In the genomic region with DNA sequence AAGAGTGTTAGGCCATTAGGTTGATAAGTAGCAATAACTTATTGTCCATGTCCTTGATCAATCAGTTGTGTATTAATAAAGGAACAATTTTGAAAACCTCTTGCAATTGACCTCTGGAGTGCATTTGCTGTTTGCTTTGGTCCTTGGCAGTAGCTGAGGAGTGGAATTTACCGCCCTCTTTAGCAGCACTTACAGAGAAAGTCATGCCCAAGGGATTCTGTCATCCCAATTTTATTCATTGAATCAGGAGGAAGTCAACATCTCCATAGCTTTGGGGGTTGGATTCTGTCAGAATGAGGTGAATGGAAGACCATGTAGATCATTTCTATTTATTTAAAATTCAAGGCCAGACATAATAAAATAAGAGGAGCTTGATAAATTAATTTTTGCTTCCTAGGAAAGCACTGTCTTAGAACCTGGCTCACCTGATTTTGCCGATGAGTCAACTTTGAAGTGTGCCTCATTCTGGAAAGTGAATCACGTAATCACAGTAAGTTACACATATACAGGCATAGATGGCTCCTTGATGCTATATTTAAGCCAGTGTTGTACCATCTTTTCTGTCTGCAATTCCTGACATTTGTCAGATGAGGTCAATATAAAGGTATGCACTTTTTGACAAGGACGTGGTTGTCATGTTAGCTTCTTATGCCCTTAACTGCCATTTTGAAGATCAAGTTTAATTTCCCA, we compare ENCODE assay signal across 28 cellular contexts.
DNase-seq lines count a peak whose midpoint lies in the region; ATAC-seq, FAIRE-seq and TF ChIP-seq lines count a peak whose summit lies in the region.
"Had no signal": no experiment of that assay in that cellular context is flagged by ENCODE, and none has a peak within 500 bp of the region (broad histone marks: within the 10 kb centered on the region; RNA-seq: fewer than 3 reads in every experiment).

No MANE protein-coding gene starts in this region.

- FAIRE-seq in A549 (lab: Jason Lieb, UNC) (no peak), astrocyte (lab: Jason Lieb, UNC) (no peak)
- FAIRE-seq: endothelial cell of umbilical vein had no signal

- CTCF ChIA-PET in A549 (lab: Yijun Ruan, JAX) = interaction anchor here (0.6 to 1.8 kb wide), 5 partner anchors 9 to 286 kb away, joined by 3 to 5 read pairs (median 3); a partner anchor contains a TSS
- CTCF ChIA-PET in HCT116 (lab: Charles Lee) = interaction anchor here (1.4 kb wide), 1 partner anchor 262 kb away, joined by 3 read pairs; no protein-coding TSS in a partner anchor

- H4K20me1 ChIP-seq in HCT116 (ENCODE audit: insufficient read depth) (no peaks in the 10 kb centered on the region), astrocyte (ENCODE audit: insufficient read depth, low read length) (no peaks in the 10 kb centered on the region)

- peaks cover 36% of the 10 kb centered on the region for H3K4me1 Mint-ChIP-seq in astrocyte (ENCODE audit: low read depth, unreplicated experiment)
- H3K4me1 Mint-ChIP-seq in stimulated activated memory B cell treated with anti-CD40 and anti-IgM and Interleukin-4, amounts not matched to agents 10 μg/mL and 1 μg/mL and 100 μg/mL, for 72 hours = no peaks in the 10 kb centered on the region
- H3K4me1 Mint-ChIP-seq: immature natural killer cell had no signal

- TF ChIP-seq EP300 in A549 (IDR thresholded peaks at IDR 0.05) = no peak

- H3K4me2 ChIP-seq in A549 (no peak overlapping the region), HCT116 (ENCODE audit: low read length) (peak overlapping the region; percentile 32), astrocyte (ENCODE audit: low read length) (no peak overlapping the region)
- H3K4me2 ChIP-seq: hepatocyte had no signal

- peak overlapping the region; percentile 98 for H3K27ac Mint-ChIP-seq in astrocyte (ENCODE audit: unreplicated experiment)
- no peak overlapping the region for H3K27ac Mint-ChIP-seq in stimulated activated memory B cell treated with anti-CD40 and anti-IgM and Interleukin-4, amounts not matched to agents 10 μg/mL and 1 μg/mL and 100 μg/mL, for 72 hours
- H3K27ac Mint-ChIP-seq: activated CD8-positive, alpha-beta T cell treated with anti-CD3 and anti-CD28 coated beads for 36 hours; dendritic cell treated with granulocyte-macrophage colony-stimulating factor and Interleukin-4, amounts not matched to agents 40 ng/mL and 50 ng/mL, for 4 days; immature natural killer cell had no signal

- H3K4me3 ChIP-seq in A549 = no peak overlapping the region
- no peak overlapping the region for H3K4me3 ChIP-seq in HCT116 (replicated peaks in 1 of 2; ENCODE audit: low read depth in 1 of 2, low read length in 2 of 2)
- H3K4me3 ChIP-seq in astrocyte (ENCODE audit: insufficient read depth, low read depth, low read length) = no peak overlapping the region
- H3K4me3 ChIP-seq in vagina = no peak overlapping the region
- H3K4me3 ChIP-seq: cardiac muscle cell, hepatocyte, lung, stomach, transverse colon had no signal

- RAD21 ChIA-PET in HCT116 (lab: Charles Lee; ENCODE audit: low non-redundant PET in 1 of 2, low total read pairs in 2 of 2, uncharacterized antibody in 2 of 2, unreplicated experiment in 2 of 2) = interaction anchor here in 1 of 2 experiments (0.6 kb wide), 1 partner anchor 1257 kb away, joined by 4 read pairs; no protein-coding TSS in a partner anchor

- intact Hi-C loops in HCT116 (cut with micrococcal nuclease) = no loop called here
- intact Hi-C loops in vagina (cut with DNase I) = no loop called here

- TF ChIP-seq RAD21 in A549 (conservative IDR thresholded peaks at IDR 0.05 in 1 of 2, IDR thresholded peaks at IDR 0.05 in 1 of 2) = no peak
- no peak for TF ChIP-seq RAD21 in HCT116 (IDR thresholded peaks at IDR 0.05; ENCODE audit: low read depth)

- H3K9me3 ChIP-seq in A549 (no peaks in the 10 kb centered on the region), HCT116 (ENCODE audit: control insufficient read depth in 1 of 2, insufficient read depth in 1 of 2, low read depth in 1 of 2, low read length in 2 of 2) (no peaks in the 10 kb centered on the region), astrocyte (ENCODE audit: insufficient read depth, low read depth, low read length) (no peaks in the 10 kb centered on the region), vagina (no peaks in the 10 kb centered on the region)
- H3K9me3 ChIP-seq: stomach, transverse colon had no signal

- ATAC-seq in A549 (peak in 1 of 2 experiments; percentile 37; a peak in 2 of 6 replicates), HCT116 (no peak), GM21390 (IDR thresholded peaks at IDR 0.05; ENCODE audit: unreplicated experiment) (no peak)
- no peak for ATAC-seq in stimulated activated memory B cell treated with anti-CD40 and anti-IgM and Interleukin-4, amounts not matched to agents 10 μg/mL and 1 μg/mL and 100 μg/mL, for 72 hours
- ATAC-seq: activated CD4-positive, CD25-positive, alpha-beta regulatory T cell treated with anti-CD3 and anti-CD28 coated beads, Interleukin-2, amount 50 U/mL, for 24 hours; activated CD8-positive, alpha-beta T cell treated with anti-CD3 and anti-CD28 coated beads for 36 hours; right cardiac atrium had no signal

- H3K79me2 ChIP-seq in HCT116 (ENCODE audit: insufficient read depth, low read length) = no peaks in the 10 kb centered on the region
- H3K79me2 ChIP-seq in astrocyte (ENCODE audit: insufficient read depth, low read length) = no peaks in the 10 kb centered on the region
- H3K79me2 ChIP-seq: hepatocyte had no signal

- H3K27me3 ChIP-seq in HCT116 (ENCODE audit: insufficient read depth, low read length) (no peaks in the 10 kb centered on the region), astrocyte (ENCODE audit: insufficient read depth, low read length) (no peaks in the 10 kb centered on the region), vagina (no peaks in the 10 kb centered on the region)
- H3K27me3 ChIP-seq: hepatocyte, stomach, transverse colon had no signal

- POLR2A ChIA-PET in A549 (lab: Yijun Ruan, JAX) (no interaction called here), HCT116 (lab: Charles Lee) (interaction anchor here (0.6 kb wide), 1 partner anchor 253 kb away, joined by 5 read pairs; no protein-coding TSS in a partner anchor)

- H3K36me3 ChIP-seq in HCT116 (ENCODE audit: control insufficient read depth in 1 of 2, insufficient read depth in 2 of 2, low read length in 2 of 2) = no peaks in the 10 kb centered on the region
- no peaks in the 10 kb centered on the region for H3K36me3 ChIP-seq in astrocyte (ENCODE audit: insufficient read depth, low read length)
- no peaks in the 10 kb centered on the region for H3K36me3 ChIP-seq in vagina
- H3K36me3 ChIP-seq: cardiac muscle cell, stomach, transverse colon had no signal

- BruUV-seq in HCT116 (replicated peaks; lab: Mats Ljungman, UMichigan) = no TSS peak

- WGBS in A549 (ENCODE audit: missing lambda C conversion rate) = 38% methylated on average over 4 of the region's 4 CpGs

- H2AFZ ChIP-seq in HCT116 (ENCODE audit: low read depth, low read length, poor library complexity, severe bottlenecking) = peak overlapping the region; percentile 50
- H2AFZ ChIP-seq in astrocyte (ENCODE audit: low read depth, low read length) = no peak overlapping the region
- H2AFZ ChIP-seq: hepatocyte had no signal

- H3K27me3 Mint-ChIP-seq in astrocyte (ENCODE audit: low read depth, unreplicated experiment) = no peaks in the 10 kb centered on the region
- H3K27me3 Mint-ChIP-seq in stimulated activated memory B cell treated with anti-CD40 and anti-IgM and Interleukin-4, amounts not matched to agents 10 μg/mL and 1 μg/mL and 100 μg/mL, for 72 hours = peaks cover 24% of the 10 kb centered on the region
- H3K27me3 Mint-ChIP-seq: dendritic cell treated with granulocyte-macrophage colony-stimulating factor and Interleukin-4, amounts not matched to agents 40 ng/mL and 50 ng/mL, for 4 days had no signal

- no peak for TF ChIP-seq POLR2A in A549 (IDR thresholded peaks at IDR 0.05; ENCODE audit: low read length)
- no peak for TF ChIP-seq POLR2A in HCT116 (IDR thresholded peaks at IDR 0.05; ENCODE audit: borderline replicate concordance, extremely low read depth, insufficient read depth, insufficient read length)
- TF ChIP-seq POLR2A in vagina (IDR thresholded peaks at IDR 0.05) = no peak

- no peak overlapping the region for H3K9ac ChIP-seq in HCT116 (ENCODE audit: low read length)
- H3K9ac ChIP-seq in astrocyte (ENCODE audit: low read length) = no peak overlapping the region

- no peaks in the 10 kb centered on the region for H3K36me3 Mint-ChIP-seq in astrocyte (ENCODE audit: low read depth, unreplicated experiment)
- no peaks in the 10 kb centered on the region for H3K36me3 Mint-ChIP-seq in stimulated activated memory B cell treated with anti-CD40 and anti-IgM and Interleukin-4, amounts not matched to agents 10 μg/mL and 1 μg/mL and 100 μg/mL, for 72 hours
- H3K36me3 Mint-ChIP-seq: immature natural killer cell had no signal

- H3K4me1 ChIP-seq in A549 (peaks cover 26% of the 10 kb centered on the region), HCT116 (ENCODE audit: control insufficient read depth in 1 of 2, insufficient read depth in 2 of 2, low read length in 2 of 2) (peaks cover 8 to 36% of the 10 kb centered on the region in 2 experiments), astrocyte (ENCODE audit: insufficient read depth, low read length) (peaks cover 40% of the 10 kb centered on the region), vagina (peaks cover 8% of the 10 kb centered on the region)

- no peak overlapping the region for H3K4me3 Mint-ChIP-seq in astrocyte (ENCODE audit: unreplicated experiment)
- H3K4me3 Mint-ChIP-seq in stimulated activated memory B cell treated with anti-CD40 and anti-IgM and Interleukin-4, amounts not matched to agents 10 μg/mL and 1 μg/mL and 100 μg/mL, for 72 hours = no peak overlapping the region
- H3K4me3 Mint-ChIP-seq: activated CD8-positive, alpha-beta T cell treated with anti-CD3 and anti-CD28 coated beads for 36 hours; dendritic cell treated with granulocyte-macrophage colony-stimulating factor and Interleukin-4, amounts not matched to agents 40 ng/mL and 50 ng/mL, for 4 days; immature natural killer cell had no signal

- TF ChIP-seq CTCF in A549 (IDR thresholded peaks at IDR 0.05) (no peak), HCT116 (IDR thresholded peaks at IDR 0.05 in 2 of 3, conservative IDR thresholded peaks at IDR 0.05 in 1 of 3; ENCODE audit: borderline replicate concordance in 1 of 3, insufficient read depth in 1 of 3, low read depth in 2 of 3, low read length in 2 of 3) (no peak), astrocyte (IDR thresholded peaks at IDR 0.05; ENCODE audit: insufficient read depth, low read depth, low read length) (no peak), vagina (IDR thresholded peaks at IDR 0.05) (no peak)

- no peaks in the 10 kb centered on the region for H3K9me3 Mint-ChIP-seq in astrocyte (ENCODE audit: unreplicated experiment)
- H3K9me3 Mint-ChIP-seq in stimulated activated memory B cell treated with anti-CD40 and anti-IgM and Interleukin-4, amounts not matched to agents 10 μg/mL and 1 μg/mL and 100 μg/mL, for 72 hours = no peaks in the 10 kb centered on the region
- H3K9me3 Mint-ChIP-seq: activated CD8-positive, alpha-beta T cell treated with anti-CD3 and anti-CD28 coated beads for 36 hours; dendritic cell treated with granulocyte-macrophage colony-stimulating factor and Interleukin-4, amounts not matched to agents 40 ng/mL and 50 ng/mL, for 4 days; immature natural killer cell had no signal

- no peaks in the 10 kb centered on the region for H3K9me2 ChIP-seq in HCT116 (ENCODE audit: insufficient read depth)

- DNase-seq in A549 (ENCODE audit: low read depth in 1 of 2, low spot score in 1 of 2) = peak in 1 of 2 experiments; percentile 10
- DNase-seq in HCT116 (ENCODE audit: low read depth, low spot score) = no peak
- peak; percentile 66 for DNase-seq in astrocyte (ENCODE audit: low read depth)
- peak; percentile 90 for DNase-seq in kidney tubule cell (ENCODE audit: low spot score)
- no peak for DNase-seq in stimulated activated CD8-positive, alpha-beta memory T cell treated with anti-CD3 and anti-CD28 coated beads, Interleukin-4, amount 100 ng/mL, for 48 hours
- DNase-seq in vagina (ENCODE audit: extremely low spot score in 2 of 2) = no peak
- DNase-seq: ACHN; activated CD8-positive, alpha-beta T cell treated with anti-CD3 and anti-CD28 coated beads for 36 hours; activated gamma-delta T cell; GDM1; immature natural killer cell; Karpas-422; NCI-H1048; NCI-H187 treated with DMSO at 0.1 percent for 48 hours; NCI-H2227 treated with DMSO at 0.1 percent for 48 hours; right cardiac atrium; SIG-M5; stomach; transverse colon had no signal

- H3K27ac ChIP-seq in A549 (peak overlapping the region; percentile 48 to 79; a peak in 3 of 6 replicates), HCT116 (ENCODE audit: low read depth, low read length) (no peak overlapping the region), astrocyte (ENCODE audit: low read depth, low read length) (peak overlapping the region; percentile 89), vagina (no peak overlapping the region)
- H3K27ac ChIP-seq: C4-2B, cardiac muscle cell, hepatocyte, stomach, transverse colon had no signal

Comparison
In these comparisons a context has a peak if more than half of its experiments do, and no peak if none do; other contexts are left out.
1. DNase-seq: peak in astrocyte (single experiment) and kidney tubule cell (single experiment); none in HCT116 (single experiment), stimulated activated CD8-positive, alpha-beta memory T cell treated with anti-CD3 and anti-CD28 coated beads, Interleukin-4, amount 100 ng/mL, for 48 hours (single experiment) and vagina (0 of 2).
2. H3K27ac ChIP-seq: peak in A549 (2 of 2) and astrocyte (single experiment); none in HCT116 (single experiment) and vagina (single experiment).